In the genomic region with DNA sequence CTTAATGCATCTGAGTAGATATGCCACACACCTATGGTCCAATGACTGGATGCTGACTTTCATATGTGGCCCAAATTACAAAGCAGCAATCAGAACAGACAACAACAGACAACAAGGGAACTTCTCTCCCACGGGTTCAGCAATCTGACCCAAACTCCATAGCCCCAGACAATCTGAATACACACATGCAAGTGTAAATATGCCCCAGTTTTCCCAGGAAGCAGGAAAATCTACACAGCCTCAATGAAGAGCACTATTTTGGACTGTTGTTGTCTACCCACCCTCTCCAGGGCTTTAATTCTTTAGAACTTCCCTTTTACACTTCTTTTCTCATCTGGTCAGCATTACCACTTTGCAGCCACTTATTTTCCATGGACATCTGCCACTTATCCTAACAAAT, we compare ENCODE assay signal across 1 cellular context.
A peak's percentile ranks its signal among the peaks of the same experiment; 100 is the strongest.
TF ChIP-seq lines count a peak whose summit lies in the region.

No MANE protein-coding gene starts in this region.

TF ChIP-seq in HepG2, 621 proteins besides CTCF, POLR2A, EP300 and RAD21:
- TF ChIP-seq ZNF383 (CRISPR knock-in tag; IDR thresholded peaks at IDR 0.05; ENCODE audit: borderline replicate concordance) (no peak), FOXK1 (CRISPR knock-in tag; IDR thresholded peaks at IDR 0.05; ENCODE audit: borderline replicate concordance, low read depth) (0 out of 2 replicates have a peak, but pooled peaks have one; percentile 17), TSC22D2 (CRISPR knock-in tag; IDR thresholded peaks at IDR 0.05; ENCODE audit: borderline replicate concordance) (no peak), HHEX (CRISPR knock-in tag; IDR thresholded peaks at IDR 0.05) (no peak), ELF3 (CRISPR knock-in tag; IDR thresholded peaks at IDR 0.05) (peak; percentile 33; the same call in 1 of the 2 replicates), FOXK2 (IDR thresholded peaks at IDR 0.05) (0 out of 2 replicates have a peak, but pooled peaks have one; percentile 8), ZNF337 (CRISPR knock-in tag; IDR thresholded peaks at IDR 0.05; ENCODE audit: borderline replicate concordance, low read depth) (no peak), SOX5 (CRISPR knock-in tag; IDR thresholded peaks at IDR 0.05; ENCODE audit: borderline replicate concordance) (peak; percentile 34; the same call in 1 of the 2 replicates), FOXA1 (IDR thresholded peaks at IDR 0.05) (no peak), FOXA1 (CRISPR knock-in tag; IDR thresholded peaks at IDR 0.05) (peak; percentile 50), BCL6 (CRISPR knock-in tag; IDR thresholded peaks at IDR 0.05) (0 out of 2 replicates have a peak, but pooled peaks have one; percentile 25), FOXA3 (CRISPR knock-in tag; IDR thresholded peaks at IDR 0.05) (peak; percentile 78), ZNF749 (CRISPR knock-in tag; IDR thresholded peaks at IDR 0.05; ENCODE audit: borderline replicate concordance) (no peak), FOXP1 (IDR thresholded peaks at IDR 0.05) (no peak), FOXP1 (CRISPR knock-in tag; IDR thresholded peaks at IDR 0.05) (0 out of 2 replicates have a peak, but pooled peaks have one; percentile 9), SAP130 (CRISPR knock-in tag; IDR thresholded peaks at IDR 0.05; ENCODE audit: low read depth) (peak; percentile 58; the same call in 1 of the 2 replicates), RXRB (CRISPR knock-in tag; IDR thresholded peaks at IDR 0.05; ENCODE audit: borderline replicate concordance) (peak; percentile 41; the same call in 1 of the 2 replicates), TEAD3 (CRISPR knock-in tag; optimal IDR thresholded peaks at IDR 0.05; ENCODE audit: borderline replicate concordance) (peak; percentile 31), ATRX (CRISPR knock-in tag; IDR thresholded peaks at IDR 0.05; ENCODE audit: borderline replicate concordance) (no peak), HNRNPK (IDR thresholded peaks at IDR 0.05; ENCODE audit: low read depth, low read length, poor library complexity, severe bottlenecking) (peak; percentile 0), FOXM1 (CRISPR knock-in tag; IDR thresholded peaks at IDR 0.05) (no peak), GABPB1 (CRISPR knock-in tag; IDR thresholded peaks at IDR 0.05) (0 out of 2 replicates have a peak, but pooled peaks have one; percentile 29), ERF (CRISPR knock-in tag; IDR thresholded peaks at IDR 0.05) (peak; percentile 31; the same call in 1 of the 2 replicates)
